In genomic region chr14:70237710-70238109, GRCh38 we compare ENCODE assay signal across 1 cellular context.
A peak's percentile ranks its signal among the peaks of the same experiment; 100 is the strongest.
TF ChIP-seq lines count a peak whose summit lies in the region.

No MANE protein-coding gene starts in this region.

TF ChIP-seq in K562, 482 proteins besides CTCF, POLR2A, EP300 and RAD21 (continued from another document and continues in another):
- TF ChIP-seq, protein P1, sequence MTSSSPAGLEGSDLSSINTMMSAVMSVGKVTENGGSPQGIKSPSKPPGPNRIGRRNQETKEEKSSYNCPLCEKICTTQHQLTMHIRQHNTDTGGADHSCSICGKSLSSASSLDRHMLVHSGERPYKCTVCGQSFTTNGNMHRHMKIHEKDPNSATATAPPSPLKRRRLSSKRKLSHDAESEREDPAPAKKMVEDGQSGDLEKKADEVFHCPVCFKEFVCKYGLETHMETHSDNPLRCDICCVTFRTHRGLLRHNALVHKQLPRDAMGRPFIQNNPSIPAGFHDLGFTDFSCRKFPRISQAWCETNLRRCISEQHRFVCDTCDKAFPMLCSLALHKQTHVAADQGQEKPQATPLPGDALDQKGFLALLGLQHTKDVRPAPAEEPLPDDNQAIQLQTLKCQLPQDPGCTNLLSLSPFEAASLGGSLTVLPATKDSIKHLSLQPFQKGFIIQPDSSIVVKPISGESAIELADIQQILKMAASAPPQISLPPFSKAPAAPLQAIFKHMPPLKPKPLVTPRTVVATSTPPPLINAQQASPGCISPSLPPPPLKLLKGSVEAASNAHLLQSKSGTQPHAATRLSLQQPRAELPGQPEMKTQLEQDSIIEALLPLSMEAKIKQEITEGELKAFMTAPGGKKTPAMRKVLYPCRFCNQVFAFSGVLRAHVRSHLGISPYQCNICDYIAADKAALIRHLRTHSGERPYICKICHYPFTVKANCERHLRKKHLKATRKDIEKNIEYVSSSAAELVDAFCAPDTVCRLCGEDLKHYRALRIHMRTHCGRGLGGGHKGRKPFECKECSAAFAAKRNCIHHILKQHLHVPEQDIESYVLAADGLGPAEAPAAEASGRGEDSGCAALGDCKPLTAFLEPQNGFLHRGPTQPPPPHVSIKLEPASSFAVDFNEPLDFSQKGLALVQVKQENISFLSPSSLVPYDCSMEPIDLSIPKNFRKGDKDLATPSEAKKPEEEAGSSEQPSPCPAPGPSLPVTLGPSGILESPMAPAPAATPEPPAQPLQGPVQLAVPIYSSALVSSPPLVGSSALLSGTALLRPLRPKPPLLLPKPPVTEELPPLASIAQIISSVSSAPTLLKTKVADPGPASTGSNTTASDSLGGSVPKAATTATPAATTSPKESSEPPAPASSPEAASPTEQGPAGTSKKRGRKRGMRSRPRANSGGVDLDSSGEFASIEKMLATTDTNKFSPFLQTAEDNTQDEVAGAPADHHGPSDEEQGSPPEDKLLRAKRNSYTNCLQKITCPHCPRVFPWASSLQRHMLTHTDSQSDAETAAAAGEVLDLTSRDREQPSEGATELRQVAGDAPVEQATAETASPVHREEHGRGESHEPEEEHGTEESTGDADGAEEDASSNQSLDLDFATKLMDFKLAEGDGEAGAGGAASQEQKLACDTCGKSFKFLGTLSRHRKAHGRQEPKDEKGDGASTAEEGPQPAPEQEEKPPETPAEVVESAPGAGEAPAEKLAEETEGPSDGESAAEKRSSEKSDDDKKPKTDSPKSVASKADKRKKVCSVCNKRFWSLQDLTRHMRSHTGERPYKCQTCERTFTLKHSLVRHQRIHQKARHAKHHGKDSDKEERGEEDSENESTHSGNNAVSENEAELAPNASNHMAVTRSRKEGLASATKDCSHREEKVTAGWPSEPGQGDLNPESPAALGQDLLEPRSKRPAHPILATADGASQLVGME (CRISPR knock-in tag; IDR thresholded peaks at IDR 0.05) = no peak
- TF ChIP-seq ERF (CRISPR knock-in tag; IDR thresholded peaks at IDR 0.05) = peak; percentile 50; the same call in 1 of the 2 replicates
- TF ChIP-seq TRIM24 (IDR thresholded peaks at IDR 0.05) = peak; percentile 97
- no peak for TF ChIP-seq SIX5 (IDR thresholded peaks at IDR 0.05; ENCODE audit: borderline replicate concordance in 1 of 2, insufficient read depth in 1 of 2, low read depth in 1 of 2, low read length in 2 of 2)
- peak; percentile 89; the same call in 1 of the 2 replicates for TF ChIP-seq ZNF644 (tag; IDR thresholded peaks at IDR 0.05; ENCODE audit: low read depth)
- TF ChIP-seq NUFIP1 (IDR thresholded peaks at IDR 0.05; ENCODE audit: partially characterized antibody) = no peak
- peak; percentile 95 for TF ChIP-seq NFIC (IDR thresholded peaks at IDR 0.05)
- TF ChIP-seq PTTG1 (tag; IDR thresholded peaks at IDR 0.05; ENCODE audit: low read depth) = no peak
- TF ChIP-seq ZNF41 (CRISPR knock-in tag; conservative IDR thresholded peaks at IDR 0.05) = no peak; the same call in 1 of the 2 replicates
- TF ChIP-seq GATAD2B (IDR thresholded peaks at IDR 0.05; ENCODE audit: borderline replicate concordance) = peak; percentile 80; the same call in 1 of the 2 replicates
- TF ChIP-seq MCM5 (IDR thresholded peaks at IDR 0.05; ENCODE audit: low read depth) = no peak
- peak; percentile 98 for TF ChIP-seq NCOR1 (IDR thresholded peaks at IDR 0.05)
- TF ChIP-seq TFAM (CRISPR knock-in tag; conservative IDR thresholded peaks at IDR 0.05) = no peak
- TF ChIP-seq ZNF318 (IDR thresholded peaks at IDR 0.05; ENCODE audit: borderline replicate concordance in 1 of 2, low read depth in 1 of 2) = no peak
- no peak for TF ChIP-seq ZNF232 (CRISPR knock-in tag; IDR thresholded peaks at IDR 0.05)
- TF ChIP-seq YY1 (IDR thresholded peaks at IDR 0.05; ENCODE audit: borderline replicate concordance in 1 of 3, control insufficient read depth in 1 of 3, extremely low read depth in 1 of 3, insufficient read depth in 3 of 3, insufficient read length in 1 of 3, insufficient replicate concordance in 2 of 3, low read depth in 1 of 3, low read length in 2 of 3) = peak in 2 of 3 experiments; percentile 16 to 28
- TF ChIP-seq PHF21A (IDR thresholded peaks at IDR 0.05; ENCODE audit: borderline replicate concordance, low read depth) = no peak
- TF ChIP-seq RBM17 (IDR thresholded peaks at IDR 0.05; ENCODE audit: borderline replicate concordance, low read depth, low read length) = no peak
- TF ChIP-seq ZFP1 (CRISPR knock-in tag; IDR thresholded peaks at IDR 0.05) = no peak
- TF ChIP-seq AFF1 (IDR thresholded peaks at IDR 0.05; ENCODE audit: low read depth in 1 of 2, partially characterized antibody in 2 of 2) = peak in 1 of 2 experiments; percentile 49
- TF ChIP-seq ZBTB49 (CRISPR knock-in tag; IDR thresholded peaks at IDR 0.05; ENCODE audit: borderline replicate concordance) = no peak
- no peak; the same call in 1 of the 2 replicates for TF ChIP-seq MEF2D (tag; conservative IDR thresholded peaks at IDR 0.05; ENCODE audit: low read depth)
- no peak for TF ChIP-seq BRF2 (IDR thresholded peaks at IDR 0.05; ENCODE audit: borderline replicate concordance, insufficient read depth, insufficient read length)
- TF ChIP-seq PHF8 (IDR thresholded peaks at IDR 0.05; ENCODE audit: borderline replicate concordance, low read length) = no peak
- no peak for TF ChIP-seq SAFB (IDR thresholded peaks at IDR 0.05; ENCODE audit: borderline replicate concordance, low read depth, low read length)
- peak; percentile 95 for TF ChIP-seq PHB2 (IDR thresholded peaks at IDR 0.05; ENCODE audit: low read depth)
- TF ChIP-seq, protein P2, sequence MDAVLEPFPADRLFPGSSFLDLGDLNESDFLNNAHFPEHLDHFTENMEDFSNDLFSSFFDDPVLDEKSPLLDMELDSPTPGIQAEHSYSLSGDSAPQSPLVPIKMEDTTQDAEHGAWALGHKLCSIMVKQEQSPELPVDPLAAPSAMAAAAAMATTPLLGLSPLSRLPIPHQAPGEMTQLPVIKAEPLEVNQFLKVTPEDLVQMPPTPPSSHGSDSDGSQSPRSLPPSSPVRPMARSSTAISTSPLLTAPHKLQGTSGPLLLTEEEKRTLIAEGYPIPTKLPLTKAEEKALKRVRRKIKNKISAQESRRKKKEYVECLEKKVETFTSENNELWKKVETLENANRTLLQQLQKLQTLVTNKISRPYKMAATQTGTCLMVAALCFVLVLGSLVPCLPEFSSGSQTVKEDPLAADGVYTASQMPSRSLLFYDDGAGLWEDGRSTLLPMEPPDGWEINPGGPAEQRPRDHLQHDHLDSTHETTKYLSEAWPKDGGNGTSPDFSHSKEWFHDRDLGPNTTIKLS (IDR thresholded peaks at IDR 0.05; ENCODE audit: borderline replicate concordance, low read depth) = no peak
- no peak for TF ChIP-seq OTX1 (CRISPR knock-in tag; IDR thresholded peaks at IDR 0.05)
- TF ChIP-seq ZNF707 (CRISPR knock-in tag; conservative IDR thresholded peaks at IDR 0.05) = no peak
- TF ChIP-seq ZNF76 (CRISPR knock-in tag; IDR thresholded peaks at IDR 0.05; ENCODE audit: borderline replicate concordance) = no peak
- no peak for TF ChIP-seq KAT7 (CRISPR knock-in tag; IDR thresholded peaks at IDR 0.05; ENCODE audit: borderline replicate concordance)
- TF ChIP-seq PML (IDR thresholded peaks at IDR 0.05; ENCODE audit: low read length) = peak; percentile 95
- TF ChIP-seq SMAD1 (IDR thresholded peaks at IDR 0.05; ENCODE audit: low read depth, low read length, partially characterized antibody) = peak; percentile 52
- TF ChIP-seq LEF1 (IDR thresholded peaks at IDR 0.05) = peak; percentile 94
- no peak for TF ChIP-seq ZNF551 (CRISPR knock-in tag; IDR thresholded peaks at IDR 0.05)
- TF ChIP-seq ATF1 (CRISPR knock-in tag; IDR thresholded peaks at IDR 0.05) = no peak
- TF ChIP-seq ATF1 (tag; IDR thresholded peaks at IDR 0.05) = peak; percentile 46; the same call in 1 of the 2 replicates
